Comparison of ENCODE assay signal across 9 cellular contexts in the genomic region with DNA sequence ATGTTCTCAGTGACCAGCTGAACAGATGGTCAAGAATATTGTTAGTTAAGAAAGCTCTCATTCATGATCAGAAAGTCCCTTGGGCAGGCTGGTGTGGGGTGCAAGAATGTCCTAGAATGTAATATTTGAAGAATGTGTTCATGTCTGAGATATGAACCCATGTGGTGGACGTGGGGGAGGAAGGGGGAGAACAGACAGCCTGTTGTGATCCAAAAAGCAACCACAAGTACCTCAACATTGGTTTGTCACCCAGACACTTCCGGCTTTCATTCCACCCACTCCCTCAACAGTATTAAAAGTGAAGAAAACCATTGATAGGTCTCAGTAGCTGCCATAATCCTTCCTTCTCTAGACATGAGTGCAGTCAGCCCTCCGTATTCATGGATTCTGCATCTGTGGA.
A peak's percentile ranks its signal among the peaks of the same experiment; 100 is the strongest.
DNase-seq lines count a peak whose midpoint lies in the region; ATAC-seq lines count a peak whose summit lies in the region.
"Had no signal": no experiment of that assay in that cellular context is flagged by ENCODE, and none has a peak within 500 bp of the region (broad histone marks: within the 10 kb centered on the region; RNA-seq: fewer than 3 reads in every experiment).

No MANE protein-coding gene starts in this region.

- no peak overlapping the region for H3K14ac ChIP-seq in neuronal stem cell (ENCODE audit: low read length)

- peaks cover 8 to 9% of the 10 kb centered on the region in 2 donors for H3K4me1 ChIP-seq in neuronal stem cell (ENCODE audit: control insufficient read depth in 2 of 2, insufficient read depth in 1 of 2, low read depth in 1 of 2, low read length in 2 of 2)

- peaks cover 20 to 26% of the 10 kb centered on the region in 2 donors for H3K27me3 Mint-ChIP-seq in effector memory CD8-positive, alpha-beta T cell

- peak overlapping the region; percentile 40 to 63 for H3K4me3 Mint-ChIP-seq in effector memory CD8-positive, alpha-beta T cell

- H3K4me2 ChIP-seq in neuronal stem cell (ENCODE audit: insufficient read depth, low read length, poor library complexity, severe bottlenecking) = no peak overlapping the region

- H4K8ac ChIP-seq in neuronal stem cell (ENCODE audit: low read depth, low read length) = no peak overlapping the region

- DNase-seq in NK-92 treated with Interleukin-12 subunit alpha and Interleukin-12 subunit beta, amount 100 ng/mL, for 24 hours (lab: John Stamatoyannopoulos, UW) = peak; percentile 57
- DNase-seq in NK-92 (lab: John Stamatoyannopoulos, UW; ENCODE audit: unreplicated experiment) (no peak), neuronal stem cell (ENCODE audit: low spot score) (no peak), HuH-7 (ENCODE audit: low spot score) (no peak)
- DNase-seq in activated CD4-positive, CD25-positive, alpha-beta regulatory T cell treated with anti-CD3 and anti-CD28 coated beads, Interleukin-2, amount 50 U/mL, for 72 hours = peak; percentile 52
- DNase-seq in effector memory CD8-positive, alpha-beta T cell = peak; percentile 37 to 40 (median 37)
- peak; percentile 42 to 75 for DNase-seq in stimulated activated CD4-positive, alpha-beta T cell treated with anti-CD3 and anti-CD28 coated beads, Interleukin-4, amount 100 ng/mL, for 4 hours

- H3K4ac ChIP-seq in neuronal stem cell (ENCODE audit: low read length) = no peak overlapping the region

- H2BK15ac ChIP-seq in neuronal stem cell (ENCODE audit: low read length) = no peak overlapping the region

- no CpG with 5 or more reads among the region's 3 CpGs for WGBS in neuronal stem cell (ENCODE audit: extremely low coverage in 2 of 2, insufficient read length in 2 of 2, insufficient replicate concordance in 1 of 2), 2 donors

- peak overlapping the region; percentile 63 to 64 for H3K27ac Mint-ChIP-seq in effector memory CD8-positive, alpha-beta T cell

- H3K4me3 ChIP-seq in neuronal stem cell (ENCODE audit: low read length in 2 of 2) = no peak overlapping the region

- H3K36me3 Mint-ChIP-seq in effector memory CD8-positive, alpha-beta T cell (ENCODE audit: insufficient read depth) = peaks cover 5% of the 10 kb centered on the region

- H3K23ac ChIP-seq in neuronal stem cell (ENCODE audit: low read depth, low read length, poor library complexity) = no peak overlapping the region

- H2AK5ac ChIP-seq in neuronal stem cell (ENCODE audit: low read depth, low read length) = no peak overlapping the region

- no peaks in the 10 kb centered on the region for H3K9me3 Mint-ChIP-seq in effector memory CD8-positive, alpha-beta T cell

- no peak overlapping the region for H3K9ac ChIP-seq in neuronal stem cell (ENCODE audit: low read depth, low read length, poor library complexity)

- no peaks in the 10 kb centered on the region for H3K27me3 ChIP-seq in neuronal stem cell (ENCODE audit: control insufficient read depth in 3 of 3, insufficient read depth in 3 of 3, low read depth in 1 of 3, low read length in 3 of 3)

- H2AFZ ChIP-seq in neuronal stem cell (ENCODE audit: low read length) = no peak overlapping the region

- H3K27ac ChIP-seq in neuronal stem cell (replicated peaks; ENCODE audit: low read length) = no peak overlapping the region
- H3K27ac ChIP-seq: C4-2B had no signal

- H2BK120ac ChIP-seq in neuronal stem cell (ENCODE audit: low read depth, low read length) = no peak overlapping the region

- peaks cover 19 to 22% of the 10 kb centered on the region in 2 donors for H3K4me1 Mint-ChIP-seq in effector memory CD8-positive, alpha-beta T cell (ENCODE audit: low read depth in 2 of 2)

- H2BK5ac ChIP-seq in neuronal stem cell (ENCODE audit: low read length) = no peak overlapping the region

- H2BK12ac ChIP-seq in neuronal stem cell (ENCODE audit: low read length) = no peak overlapping the region

- H3K36me3 ChIP-seq in neuronal stem cell (replicated peaks in 1 of 2; ENCODE audit: control insufficient read depth in 2 of 2, insufficient read depth in 2 of 2, low read length in 2 of 2) = no peaks in the 10 kb centered on the region

- H4K91ac ChIP-seq in neuronal stem cell (ENCODE audit: low read depth, low read length, poor library complexity) = no peak overlapping the region

- no peaks in the 10 kb centered on the region for H3K9me3 ChIP-seq in neuronal stem cell (replicated peaks in 1 of 2; ENCODE audit: control insufficient read depth in 2 of 2, insufficient read depth in 1 of 2, low read depth in 1 of 2, low read length in 2 of 2)

- ATAC-seq in HG03280 (IDR thresholded peaks at IDR 0.05; ENCODE audit: unreplicated experiment) = peak; percentile 70
- peak; percentile 98 for ATAC-seq in effector memory CD8-positive, alpha-beta T cell (replicated peaks)

- H3K79me1 ChIP-seq in neuronal stem cell (ENCODE audit: low read depth, low read length) = no peaks in the 10 kb centered on the region

- H3K18ac ChIP-seq in neuronal stem cell (ENCODE audit: low read length) = no peak overlapping the region

Comparison
In these comparisons a context has a peak if more than half of its experiments do, and no peak if none do; other contexts are left out.
1. DNase-seq: peak in NK-92 treated with Interleukin-12 subunit alpha and Interleukin-12 subunit beta, amount 100 ng/mL, for 24 hours (single experiment), activated CD4-positive, CD25-positive, alpha-beta regulatory T cell treated with anti-CD3 and anti-CD28 coated beads, Interleukin-2, amount 50 U/mL, for 72 hours (single experiment), effector memory CD8-positive, alpha-beta T cell (3 of 3) and stimulated activated CD4-positive, alpha-beta T cell treated with anti-CD3 and anti-CD28 coated beads, Interleukin-4, amount 100 ng/mL, for 4 hours (2 of 2); none in NK-92 (single experiment), neuronal stem cell (single experiment) and HuH-7 (single experiment).